In genomic region chr9:105141448-105142101, GRCh38 we compare ENCODE assay signal across 12 cellular contexts.
DNase-seq lines count a peak whose midpoint lies in the region; ATAC-seq and TF ChIP-seq lines count a peak whose summit lies in the region.
"Had no signal": no experiment of that assay in that cellular context is flagged by ENCODE, and none has a peak within 500 bp of the region (broad histone marks: within the 10 kb centered on the region; RNA-seq: fewer than 3 reads in every experiment).

No MANE protein-coding gene starts in this region.

- POLR2A ChIA-PET in A673 (lab: Charles Lee; ENCODE audit: low non-redundant PET) = interaction anchor here (0.6 kb wide), 1 partner anchor 261 kb away, joined by 3 read pairs; no protein-coding TSS in a partner anchor

- H3K27ac ChIP-seq in right cardiac atrium (ENCODE audit: low read length) = no peak overlapping the region
- H3K27ac ChIP-seq in A673 (ENCODE audit: low read depth, low read length, poor library complexity, severe bottlenecking) = no peak overlapping the region
- no peak overlapping the region for H3K27ac ChIP-seq in GM23248
- H3K27ac ChIP-seq: thyroid gland had no signal

- WGBS in right cardiac atrium = 69% methylated on average over 2 of the region's 2 CpGs
- 65 to 76% methylated on average over 2 of the region's 2 CpGs for WGBS in GM23248 (ENCODE audit: low coverage in 1 of 2, low lambda C conversion rate in 2 of 2, missing lambda C conversion rate in 2 of 2), 2 experiments

- H3K4me3 ChIP-seq in right cardiac atrium (ENCODE audit: low read length) (no peak overlapping the region), A673 (ENCODE audit: low read depth, low read length, poor library complexity, severe bottlenecking) (no peak overlapping the region), GM23248 (no peak overlapping the region)
- H3K4me3 ChIP-seq: thyroid gland had no signal

- H3K36me3 ChIP-seq in A673 (ENCODE audit: insufficient read depth, low read length, poor library complexity, severe bottlenecking) (no peaks in the 10 kb centered on the region), GM23248 (ENCODE audit: low read depth) (no peaks in the 10 kb centered on the region)
- H3K36me3 ChIP-seq: thyroid gland had no signal

- no peaks in the 10 kb centered on the region for H3K9me2 ChIP-seq in GM23248 (ENCODE audit: insufficient read depth)

- no peak overlapping the region for H2AFZ ChIP-seq in GM23248

- intact Hi-C loops in right cardiac atrium (cut with DNase I) (no loop called here), A673 (cut with micrococcal nuclease; ENCODE audit: unreplicated experiment) (no loop called here)

- DNase-seq in right cardiac atrium (no peak), A673 (ENCODE audit: low spot score) (no peak), NCI-H345 treated with DMSO at 0.1 percent for 48 hours (lab: John Stamatoyannopoulos, UW; ENCODE audit: unreplicated experiment) (no peak), GM23248 (no peak), AG20443 (ENCODE audit: low spot score) (no peak)
- DNase-seq: activated CD8-positive, alpha-beta memory T cell treated with anti-CD3 and anti-CD28 coated beads, Interleukin-2, amount 50 U/mL, for 4 hours; EL; thyroid gland had no signal

- no peaks in the 10 kb centered on the region for H3K9me3 ChIP-seq in right cardiac atrium (ENCODE audit: control insufficient read depth, low read length)
- H3K9me3 ChIP-seq in A673 (ENCODE audit: low read depth, low read length, poor library complexity, severe bottlenecking) = no peaks in the 10 kb centered on the region
- H3K9me3 ChIP-seq in GM23248 (ENCODE audit: low read depth) = no peaks in the 10 kb centered on the region
- H3K9me3 ChIP-seq: thyroid gland had no signal

- ATAC-seq in GM18858 (IDR thresholded peaks at IDR 0.05; ENCODE audit: unreplicated experiment) (peak; percentile 94), GM21717 (IDR thresholded peaks at IDR 0.05; ENCODE audit: unreplicated experiment) (peak; percentile 79), HG03469 (IDR thresholded peaks at IDR 0.05; ENCODE audit: unreplicated experiment) (peak; percentile 94), right cardiac atrium (peak; percentile 18 to 55)
- ATAC-seq: Panc1 had no signal

- no peak overlapping the region for H3K9ac ChIP-seq in GM23248

- no peaks in the 10 kb centered on the region for H3K79me2 ChIP-seq in GM23248 (ENCODE audit: insufficient read depth)

- no peaks in the 10 kb centered on the region for H4K20me1 ChIP-seq in GM23248 (ENCODE audit: insufficient read depth)

- H3K4me1 ChIP-seq in right cardiac atrium (ENCODE audit: control insufficient read depth, insufficient read depth, low read length) (no peaks in the 10 kb centered on the region), A673 (ENCODE audit: insufficient read depth, low read length, poor library complexity, severe bottlenecking) (no peaks in the 10 kb centered on the region), GM23248 (ENCODE audit: insufficient read depth) (peaks cover 8% of the 10 kb centered on the region)
- H3K4me1 ChIP-seq: thyroid gland had no signal

- no peaks in the 10 kb centered on the region for H3K27me3 ChIP-seq in right cardiac atrium (ENCODE audit: control insufficient read depth, insufficient read depth)
- peaks cover 8% of the 10 kb centered on the region for H3K27me3 ChIP-seq in A673 (replicated peaks; ENCODE audit: insufficient read depth, low read depth, low read length, poor library complexity)
- no peaks in the 10 kb centered on the region for H3K27me3 ChIP-seq in GM23248 (replicated peaks; ENCODE audit: insufficient read depth)
- H3K27me3 ChIP-seq: thyroid gland had no signal

- TF ChIP-seq CTCF in A673 (conservative IDR thresholded peaks at IDR 0.05; ENCODE audit: low read depth, low read length) = no peak

- no peaks in the 10 kb centered on the region; the same call in 1 of the 2 replicates for H3F3A ChIP-seq in GM23248 (ENCODE audit: insufficient read depth)

- in situ Hi-C loops in GM23248 (cut with MboI) = no loop called here

- no TSS peak for BruUV-seq in A673 (replicated peaks; lab: Mats Ljungman, UMichigan)

- H3K4me2 ChIP-seq in GM23248 (ENCODE audit: unreplicated experiment) = no peak overlapping the region

- CTCF ChIA-PET in A673 (lab: Charles Lee) = no interaction called here

Comparison
In these comparisons a context has a peak if more than half of its experiments do, and no peak if none do; other contexts are left out.
1. ATAC-seq: peak in every context shown above with its lines; median percentile 94 in GM18858; 94 in HG03469; 79 in GM21717; 36 in right cardiac atrium.